ENCODE assay signal across 10 cellular contexts in the genomic region with DNA sequence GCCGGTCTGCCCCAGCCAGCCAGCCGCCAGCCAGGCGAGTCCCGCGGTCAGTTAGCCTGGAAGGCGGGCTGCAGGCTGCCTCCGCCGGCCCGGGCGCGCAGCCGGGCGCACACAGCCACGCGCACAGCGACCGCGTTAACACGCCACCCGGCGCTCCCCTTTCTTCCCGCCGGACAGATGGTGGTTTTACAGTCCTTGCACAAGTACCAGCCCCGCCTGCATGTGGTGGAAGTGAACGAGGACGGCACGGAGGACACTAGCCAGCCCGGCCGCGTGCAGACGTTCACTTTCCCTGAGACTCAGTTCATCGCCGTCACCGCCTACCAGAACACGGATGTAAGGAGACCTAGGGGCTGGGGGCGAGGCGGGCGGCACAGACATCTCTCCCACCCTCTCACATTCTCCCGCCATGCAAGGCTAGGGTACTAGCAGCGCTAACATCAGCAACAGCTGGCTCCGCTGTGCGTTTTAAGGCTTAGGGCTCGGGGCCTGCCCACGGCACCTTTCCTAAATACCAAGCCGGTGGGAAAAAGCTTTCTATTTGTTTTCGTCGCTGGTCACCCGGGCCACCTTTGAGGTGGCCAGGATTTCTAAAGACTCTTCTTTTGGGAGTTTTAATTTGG. TPM values are rescaled to one million over a fixed set of nuclear protein-coding genes. Genes with fewer than 3 reads are reported as not detected.
DNase-seq lines count a peak whose midpoint lies in the region; FAIRE-seq and TF ChIP-seq lines count a peak whose summit lies in the region.
"Had no signal": no experiment of that assay in that cellular context is flagged by ENCODE, and none has a peak within 500 bp of the region (broad histone marks: within the 10 kb centered on the region; RNA-seq: fewer than 3 reads in every experiment).

No MANE protein-coding gene starts in this region.

- H3K4me3 Mint-ChIP-seq in T-helper 1 cell treated with Interleukin-12 subunit alpha and Interleukin-12 subunit beta and Interleukin-4 antibody, amounts not matched to agents 30 μg/mL and 1 μg/mL, for 36 hours, result peak overlapping the region; percentile 74

- peaks cover 0 to 93% (median 59%) of the 10 kb centered on the region in 45 donors for H3K27me3 ChIP-seq in dorsolateral prefrontal cortex
- H3K27me3 ChIP-seq in stomach, result peaks cover 53 to 100% (median 92%) of the 10 kb centered on the region in 3 donors

- H3K36me3 Mint-ChIP-seq in T-helper 1 cell treated with Interleukin-12 subunit alpha and Interleukin-12 subunit beta and Interleukin-4 antibody, amounts not matched to agents 30 μg/mL and 1 μg/mL, for 36 hours (ENCODE audit: low read depth), result peaks cover 14% of the 10 kb centered on the region
- H3K36me3 Mint-ChIP-seq: CD4-positive, CD25-positive, alpha-beta regulatory T cell had no signal

- H3K36me3 ChIP-seq in stomach, result no peaks in the 10 kb centered on the region

- peaks cover 47% of the 10 kb centered on the region for H3K4me1 Mint-ChIP-seq in T-helper 1 cell treated with Interleukin-12 subunit alpha and Interleukin-12 subunit beta and Interleukin-4 antibody, amounts not matched to agents 30 μg/mL and 1 μg/mL, for 36 hours (ENCODE audit: low read depth)

- TF ChIP-seq POLR2A in stomach (IDR thresholded peaks at IDR 0.05), result no peak

- H3K27me3 Mint-ChIP-seq in T-helper 1 cell treated with Interleukin-12 subunit alpha and Interleukin-12 subunit beta and Interleukin-4 antibody, amounts not matched to agents 30 μg/mL and 1 μg/mL, for 36 hours (ENCODE audit: low read depth), result peaks cover 89% of the 10 kb centered on the region

- peaks cover 42 to 64% (median 55%) of the 10 kb centered on the region in 4 donors for H3K4me1 ChIP-seq in stomach

- no peak for TF ChIP-seq EP300 in stomach (IDR thresholded peaks at IDR 0.05)

- FAIRE-seq in RCC 7860 (lab: Jason Lieb, UNC), result no peak
- FAIRE-seq: frontal cortex had no signal

- TF ChIP-seq CTCF in dorsolateral prefrontal cortex (IDR thresholded peaks at IDR 0.05 in 54 of 56, conservative IDR thresholded peaks at IDR 0.05 in 2 of 56; ENCODE audit: low read depth in 1 of 56, partially characterized antibody in 56 of 56) (no peak), stomach (IDR thresholded peaks at IDR 0.05) (no peak)

- WGBS in stomach, 5 donors, result 4 to 9% (median 6%) methylated on average over 36 to 48 of the region's 48 CpGs

- H3K9me3 ChIP-seq in stomach, result peaks cover 0 to 5% (median 0%) of the 10 kb centered on the region in 4 donors

- H3K27ac ChIP-seq in dorsolateral prefrontal cortex (peak overlapping the region in 53 of 59 donors; percentile 21 to 94 (median 75)), stomach (no peak overlapping the region)

- H3K9me3 Mint-ChIP-seq in T-helper 1 cell treated with Interleukin-12 subunit alpha and Interleukin-12 subunit beta and Interleukin-4 antibody, amounts not matched to agents 30 μg/mL and 1 μg/mL, for 36 hours, result no peaks in the 10 kb centered on the region

- peak overlapping the region; percentile 66 for H3K27ac Mint-ChIP-seq in T-helper 1 cell treated with Interleukin-12 subunit alpha and Interleukin-12 subunit beta and Interleukin-4 antibody, amounts not matched to agents 30 μg/mL and 1 μg/mL, for 36 hours

- no peak for DNase-seq in T-helper 1 cell
- peak; percentile 87 for DNase-seq in NCI-H82 (lab: John Stamatoyannopoulos, UW)
- peak in 1 of 10 donors; percentile 30 for DNase-seq in dorsolateral prefrontal cortex
- no peak for DNase-seq in skeletal muscle cell (ENCODE audit: low read depth)
- no peak for DNase-seq in RCC 7860 (ENCODE audit: low spot score)
- DNase-seq in stomach, result no peak
- no peak for DNase-seq in effector CD8-positive, alpha-beta T cell (lab: John Stamatoyannopoulos, UW)
- DNase-seq: CD4-positive, CD25-positive, alpha-beta regulatory T cell had no signal

- intact Hi-C loops in dorsolateral prefrontal cortex (cut with DNase I), result loop anchor here in 1 of 2 donors (5.0 to 10.0 kb wide), 3 partner anchors 47 to 184 kb away; a partner anchor contains a TSS
- intact Hi-C loops in stomach (cut with DNase I; ENCODE audit: low total_unique reads), result no loop called here

- peak overlapping the region; percentile 22 to 77 (median 63) for H3K4me3 ChIP-seq in dorsolateral prefrontal cortex
- H3K4me3 ChIP-seq in skeletal muscle cell (ENCODE audit: low read depth, low read length), result peak overlapping the region; percentile 25
- H3K4me3 ChIP-seq in stomach, result peak overlapping the region in 2 of 4 donors; percentile 12 to 20

RNA-seq across cellular contexts. Expression of a gene that starts 2.7 kb away (rescaled TPM):
- total RNA-seq in dorsolateral prefrontal cortex, result 100 to 1,000 TPM in 55 of 120 experiments, 10 to 100 TPM in 65; 44.3 to 153 (median 97.3) TPM
- not detected for total RNA-seq in stomach
- not detected for polyA plus RNA-seq in stomach
- polyA plus RNA-seq: CD4-positive, CD25-positive, alpha-beta regulatory T cell had no signal

Comparison
In these comparisons a context has a peak if more than half of its experiments do, and no peak if none do; other contexts are left out.
1. H3K27ac ChIP-seq: peak in dorsolateral prefrontal cortex (53 of 59); none in stomach (0 of 5).
2. RNA of a gene that starts 2.7 kb away (total RNA-seq): 44.3 to 153 TPM in dorsolateral prefrontal cortex; not detected in stomach; every median in the first group is over 10 times any median in the second.